14 cellular contexts compared by ENCODE assay signal in the genomic region with DNA sequence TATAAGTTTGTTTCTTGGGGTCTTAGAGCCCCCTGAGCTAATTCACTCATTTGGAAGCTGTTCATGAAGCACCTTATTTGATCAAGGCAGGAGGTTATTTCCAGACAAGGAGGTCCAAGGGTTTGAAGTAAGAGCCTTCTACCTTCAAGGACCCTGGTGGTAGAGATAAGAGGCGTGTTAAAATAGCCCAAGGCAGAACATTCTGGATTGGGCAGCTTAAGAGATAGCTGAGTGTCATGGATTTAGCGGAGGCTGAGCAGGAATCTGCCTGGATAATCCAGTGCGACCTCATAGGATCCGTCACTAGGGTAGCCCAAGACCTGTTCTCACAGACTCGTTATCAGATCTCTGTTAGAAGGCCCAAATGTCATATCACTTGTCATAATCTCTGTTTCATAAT. TPM values are rescaled to one million over a fixed set of nuclear protein-coding genes. Genes with fewer than 3 reads are reported as not detected.
DNase-seq lines count a peak whose midpoint lies in the region; ATAC-seq, FAIRE-seq and TF ChIP-seq lines count a peak whose summit lies in the region.
"Had no signal": no experiment of that assay in that cellular context is flagged by ENCODE, and none has a peak within 500 bp of the region (broad histone marks: within the 10 kb centered on the region; RNA-seq: fewer than 3 reads in every experiment).

No MANE protein-coding gene starts in this region.

- H3K9me3 ChIP-seq in cardiac muscle cell (ENCODE audit: low read depth) (no peaks in the 10 kb centered on the region), astrocyte (ENCODE audit: insufficient read depth, low read depth, low read length) (no peaks in the 10 kb centered on the region), uterus (no peaks in the 10 kb centered on the region)
- H3K9me3 ChIP-seq: colonic mucosa had no signal

- TF ChIP-seq CTCF in cardiac muscle cell (IDR thresholded peaks at IDR 0.05; ENCODE audit: low read depth, low read length) = no peak
- TF ChIP-seq CTCF in astrocyte (IDR thresholded peaks at IDR 0.05; ENCODE audit: insufficient read depth, low read depth, low read length) = no peak
- TF ChIP-seq CTCF in uterus (IDR thresholded peaks at IDR 0.05) = no peak

- H2AFZ ChIP-seq in astrocyte (ENCODE audit: low read depth, low read length) = no peak overlapping the region

- H3K27me3 ChIP-seq in cardiac muscle cell (no peaks in the 10 kb centered on the region), astrocyte (ENCODE audit: insufficient read depth, low read length) (no peaks in the 10 kb centered on the region), uterus (no peaks in the 10 kb centered on the region)
- H3K27me3 ChIP-seq: colonic mucosa had no signal

- no peak for FAIRE-seq in astrocyte (lab: Jason Lieb, UNC)

- H3K4me1 ChIP-seq in cardiac muscle cell (ENCODE audit: low read depth) = peaks cover 43% of the 10 kb centered on the region
- peaks cover 74% of the 10 kb centered on the region for H3K4me1 ChIP-seq in astrocyte (ENCODE audit: insufficient read depth, low read length)
- peaks cover 40 to 63% of the 10 kb centered on the region in 2 donors for H3K4me1 ChIP-seq in uterus

- peak overlapping the region; percentile 100 for H3K27ac ChIP-seq in cardiac muscle cell
- H3K27ac ChIP-seq in astrocyte (ENCODE audit: low read depth, low read length) = peak overlapping the region; percentile 20
- peak overlapping the region; percentile 91 to 95 for H3K27ac ChIP-seq in uterus

- H3K4me2 ChIP-seq in astrocyte (ENCODE audit: low read length) = no peak overlapping the region

- H3K4me3 Mint-ChIP-seq in astrocyte (ENCODE audit: unreplicated experiment) = no peak overlapping the region
- H3K4me3 Mint-ChIP-seq in naive thymus-derived CD8-positive, alpha-beta T cell = no peak overlapping the region

- no peak overlapping the region for H3K9ac ChIP-seq in astrocyte (ENCODE audit: low read length)

- no peak for DNase-seq in cardiac muscle cell (ENCODE audit: low read depth in 1 of 2, low spot score in 1 of 2)
- no peak for DNase-seq in Right ventricle myocardium superior
- DNase-seq in astrocyte (ENCODE audit: low read depth) = no peak
- no peak for DNase-seq in naive thymus-derived CD8-positive, alpha-beta T cell
- DNase-seq in uterus = no peak
- no peak for DNase-seq in NCI-H2081 treated with DMSO at 0.1 percent for 48 hours (lab: John Stamatoyannopoulos, UW)
- no peak for DNase-seq in activated gamma-delta T cell (lab: John Stamatoyannopoulos, UW)
- DNase-seq: activated effector memory CD4-positive, alpha-beta T cell treated with anti-CD3 and anti-CD28 coated beads, Interleukin-2, amount 50 U/mL, for 16 hours; colonic mucosa; GDM1; RPMI8226; stimulated activated CD4-positive, alpha-beta T cell treated with anti-CD3 and anti-CD28 coated beads, Interleukin-2, amount 100 ng/mL, for 48 hours had no signal

- no peaks in the 10 kb centered on the region for H3K27me3 Mint-ChIP-seq in astrocyte (ENCODE audit: low read depth, unreplicated experiment)
- no peaks in the 10 kb centered on the region for H3K27me3 Mint-ChIP-seq in naive thymus-derived CD8-positive, alpha-beta T cell

- H3K4me3 ChIP-seq in cardiac muscle cell = no peak overlapping the region
- no peak overlapping the region for H3K4me3 ChIP-seq in astrocyte (ENCODE audit: insufficient read depth, low read depth, low read length)
- H3K4me3 ChIP-seq in uterus = no peak overlapping the region
- H3K4me3 ChIP-seq: colonic mucosa had no signal

- H3K36me3 ChIP-seq in cardiac muscle cell = peaks cover 5% of the 10 kb centered on the region
- H3K36me3 ChIP-seq in astrocyte (ENCODE audit: insufficient read depth, low read length) = no peaks in the 10 kb centered on the region
- no peaks in the 10 kb centered on the region for H3K36me3 ChIP-seq in uterus

- POLR2A ChIA-PET in naive thymus-derived CD8-positive, alpha-beta T cell (lab: Charles Lee) = interaction anchor here (0.5 to 4.7 kb wide), 5 partner anchors 10 to 801 kb away, joined by 3 to 23 read pairs (median 5); a partner anchor contains a TSS

- H3K36me3 Mint-ChIP-seq in astrocyte (ENCODE audit: low read depth, unreplicated experiment) = no peaks in the 10 kb centered on the region
- peaks cover 0 to 19% (median 6%) of the 10 kb centered on the region in 3 donors for H3K36me3 Mint-ChIP-seq in naive thymus-derived CD8-positive, alpha-beta T cell

- TF ChIP-seq POLR2A in uterus (IDR thresholded peaks at IDR 0.05) = no peak

- intact Hi-C loops in Right ventricle myocardium superior (cut with DNase I) (no loop called here), uterus (cut with DNase I; ENCODE audit: low total_unique reads) (no loop called here)

- peaks cover 43% of the 10 kb centered on the region for H3K4me1 Mint-ChIP-seq in astrocyte (ENCODE audit: low read depth, unreplicated experiment)
- H3K4me1 Mint-ChIP-seq in naive thymus-derived CD8-positive, alpha-beta T cell = peaks cover 34 to 87% (median 76%) of the 10 kb centered on the region in 4 donors

- H3K79me2 ChIP-seq in astrocyte (ENCODE audit: insufficient read depth, low read length) = peaks cover 78% of the 10 kb centered on the region

- no peak for ATAC-seq in Right ventricle myocardium superior (ENCODE audit: poor library complexity)
- no peak for ATAC-seq in naive thymus-derived CD8-positive, alpha-beta T cell
- ATAC-seq in HG02623 (IDR thresholded peaks at IDR 0.05; ENCODE audit: unreplicated experiment) = no peak

- H4K20me1 ChIP-seq in astrocyte (ENCODE audit: insufficient read depth, low read length) = peaks cover 31% of the 10 kb centered on the region

- peak overlapping the region; percentile 100 for H3K27ac Mint-ChIP-seq in astrocyte (ENCODE audit: unreplicated experiment)
- H3K27ac Mint-ChIP-seq in naive thymus-derived CD8-positive, alpha-beta T cell = peak overlapping the region in 9 of 10 donors; percentile 24 to 93 (median 69)

- no peaks in the 10 kb centered on the region for H3K9me3 Mint-ChIP-seq in astrocyte (ENCODE audit: unreplicated experiment)
- H3K9me3 Mint-ChIP-seq in naive thymus-derived CD8-positive, alpha-beta T cell = no peaks in the 10 kb centered on the region

RNA-seq across cellular contexts. Expression of a gene that starts 28.6 kb away (rescaled TPM):
- total RNA-seq in cardiac muscle cell (13.0 and 15.8 TPM in 2 replicates), Right ventricle myocardium superior (5.0 TPM), astrocyte (9.8 and 14.4 TPM in 2 replicates), uterus (10 to 100 TPM; 14.3 to 49.7 (median 49.0) TPM)
- polyA plus RNA-seq in cardiac muscle cell = 9.1 and 9.8 TPM in 2 replicates
- total RNA-seq in naive thymus-derived CD8-positive, alpha-beta T cell = 10 to 100 TPM; 18.6 to 18.9 TPM
- 10 to 100 TPM; 12.1 to 17.8 (median 13.8) TPM for polyA plus RNA-seq in naive thymus-derived CD8-positive, alpha-beta T cell

RNA-seq across cellular contexts. Expression of a gene that starts 29.5 kb away (rescaled TPM):
- total RNA-seq in cardiac muscle cell = 9.4 and 15.2 TPM in 2 replicates
- 6.9 and 10.9 TPM in 2 replicates for polyA plus RNA-seq in cardiac muscle cell
- 4.5 TPM for total RNA-seq in Right ventricle myocardium superior
- 9.6 and 10.2 TPM in 2 replicates for total RNA-seq in astrocyte
- 10 to 100 TPM; 14.3 to 18.3 TPM for total RNA-seq in naive thymus-derived CD8-positive, alpha-beta T cell
- 10 to 100 TPM; 10.1 to 13.3 (median 11.3) TPM for polyA plus RNA-seq in naive thymus-derived CD8-positive, alpha-beta T cell
- 10 to 100 TPM in 2 of 4 donors, 1 to 10 TPM in 2; 3.8 to 27.4 (median 10.6) TPM for total RNA-seq in uterus

RNA-seq across cellular contexts. Expression of a gene that starts 30.9 kb away (rescaled TPM):
- total RNA-seq in cardiac muscle cell (132 and 141 TPM in 2 replicates), Right ventricle myocardium superior (155 TPM), astrocyte (44.1 and 44.4 TPM in 2 replicates), uterus (100 to 1,000 TPM in 1 of 4 donors, 10 to 100 TPM in 3; 21.5 to 173 (median 64.2) TPM)
- 206 and 240 TPM in 2 replicates for polyA plus RNA-seq in cardiac muscle cell
- 10 to 100 TPM; 69.2 to 75.6 TPM for total RNA-seq in naive thymus-derived CD8-positive, alpha-beta T cell
- polyA plus RNA-seq in naive thymus-derived CD8-positive, alpha-beta T cell = 10 to 100 TPM; 28.9 to 49.8 (median 33.3) TPM

RNA-seq across cellular contexts. Expression of a gene that starts 52.6 kb away (rescaled TPM):
- total RNA-seq in cardiac muscle cell = not detected in 2 replicates
- polyA plus RNA-seq in cardiac muscle cell = 1.2 TPM in 1 of 2 replicates, not detected in the other
- total RNA-seq in Right ventricle myocardium superior = not detected
- total RNA-seq in astrocyte = not detected in 2 replicates
- not detected for total RNA-seq in naive thymus-derived CD8-positive, alpha-beta T cell
- polyA plus RNA-seq in naive thymus-derived CD8-positive, alpha-beta T cell = not detected
- total RNA-seq in uterus = 1 to 10 TPM in 1 of 4 donors, under 1 TPM in 1, not detected in 2; 0.98 to 2.6 TPM
- total RNA-seq: M059J had no signal

Comparison
In these comparisons a context has a peak if more than half of its experiments do, and no peak if none do; other contexts are left out.
1. H3K27ac ChIP-seq: peak in every context shown above with its lines; median percentile 100 in cardiac muscle cell; 93 in uterus; 20 in astrocyte.